In genomic region chr19:7348587-7349230, GRCh38 we compare ENCODE assay signal across 8 cellular contexts. TPM values are rescaled to one million over a fixed set of nuclear protein-coding genes. Genes with fewer than 3 reads are reported as not detected.
DNase-seq lines count a peak whose midpoint lies in the region; ATAC-seq and TF ChIP-seq lines count a peak whose summit lies in the region.

TSS of gene ARHGEF18 (plus strand) at chr19:7348937. CDS start at chr19:7362891, 13,954 bp downstream.

- TF ChIP-seq CTCF in body of pancreas (IDR thresholded peaks at IDR 0.05) = no peak
- no peak for TF ChIP-seq CTCF in tibial nerve (IDR thresholded peaks at IDR 0.05)

- TF ChIP-seq POLR2A in GM18505 (IDR thresholded peaks at IDR 0.05; ENCODE audit: borderline replicate concordance, extremely low read depth, insufficient read depth, insufficient read length) (peak; percentile 16), body of pancreas (IDR thresholded peaks at IDR 0.05) (no peak), tibial nerve (IDR thresholded peaks at IDR 0.05) (no peak)

- no peaks in the 10 kb centered on the region for H3K27me3 Mint-ChIP-seq in T-cell
- no peaks in the 10 kb centered on the region for H3K27me3 Mint-ChIP-seq in memory B cell

- peaks cover 30% of the 10 kb centered on the region for H3K36me3 Mint-ChIP-seq in T-cell
- peaks cover 28% of the 10 kb centered on the region for H3K36me3 Mint-ChIP-seq in memory B cell

- 63 to 66% methylated on average over 12 to 13 of the region's 13 CpGs for WGBS in body of pancreas, 2 donors
- 69 to 81% methylated on average over 13 of the region's 13 CpGs for WGBS in tibial nerve, 2 donors

- intact Hi-C loops in body of pancreas (cut with DNase I) = loop anchor here (5.0 kb wide), 1 partner anchor 241 kb away; no protein-coding TSS in a partner anchor

- H3K27ac ChIP-seq in body of pancreas = no peak within 1 kb of the TSS
- peak within 1 kb of the TSS in 1 of 4 donors; percentile 63 for H3K27ac ChIP-seq in tibial nerve

- CTCF ChIA-PET in T-cell (lab: Charles Lee) = no interaction called here

- POLR2A ChIA-PET in T-cell (lab: Charles Lee) = interaction anchor here (0.5 to 0.6 kb wide), 3 partner anchors 153 to 277 kb away, joined by 4 to 9 read pairs (median 7); no protein-coding TSS in a partner anchor

- H3K27ac Mint-ChIP-seq in T-cell (peak within 1 kb of the TSS; percentile 99), memory B cell (peak within 1 kb of the TSS; percentile 99)

- H3K27me3 ChIP-seq in body of pancreas = no peaks in the 10 kb centered on the region
- H3K27me3 ChIP-seq in tibial nerve = no peaks in the 10 kb centered on the region

- no peak within 1 kb of the TSS for H3K4me3 ChIP-seq in body of pancreas
- H3K4me3 ChIP-seq in tibial nerve = peak within 1 kb of the TSS in 1 of 4 donors; percentile 29

- no peak for ATAC-seq in GM18505 (IDR thresholded peaks at IDR 0.05; ENCODE audit: unreplicated experiment)
- peak; percentile 70 to 80 (median 74) for ATAC-seq in T-cell (replicated peaks in 1 of 4)
- ATAC-seq in body of pancreas = no peak
- peak; percentile 43 for ATAC-seq in memory B cell (ENCODE audit: low read depth)
- no peak for ATAC-seq in HG03439 (IDR thresholded peaks at IDR 0.05; ENCODE audit: unreplicated experiment)

- peaks cover 62 to 82% (median 77%) of the 10 kb centered on the region in 3 donors for H3K4me1 Mint-ChIP-seq in T-cell
- peaks cover 55% of the 10 kb centered on the region for H3K4me1 Mint-ChIP-seq in memory B cell

- DNase-seq in T-cell (peak; percentile 42 to 85 (median 66)), body of pancreas (peak in 1 of 4 donors; percentile 55), memory B cell (ENCODE audit: low spot score in 2 of 2) (peak; percentile 58 to 59), tibial nerve (ENCODE audit: low spot score in 2 of 2) (no peak), NCI-H2029 treated with DMSO at 0.1 percent for 48 hours (lab: John Stamatoyannopoulos, UW) (no peak), epidermal melanocyte (ENCODE audit: insufficient read length, low spot score) (no peak)

- peak in 1 of 2 donors; percentile 10 for TF ChIP-seq EP300 in tibial nerve (IDR thresholded peaks at IDR 0.05)

- H3K4me1 ChIP-seq in body of pancreas (no peaks in the 10 kb centered on the region), tibial nerve (no peaks in the 10 kb centered on the region)

- H3K4me3 Mint-ChIP-seq in T-cell (peak within 1 kb of the TSS; percentile 99 to 100 (median 99)), memory B cell (peak within 1 kb of the TSS; percentile 99)

- H3K9me3 Mint-ChIP-seq in T-cell = peaks cover 3 to 6% (median 3%) of the 10 kb centered on the region in 3 donors
- H3K9me3 Mint-ChIP-seq in memory B cell = peaks cover 2% of the 10 kb centered on the region

- H3K36me3 ChIP-seq in body of pancreas (replicated peaks in 1 of 2; ENCODE audit: insufficient read depth in 1 of 2, low read depth in 2 of 2) = no peaks in the 10 kb centered on the region
- no peaks in the 10 kb centered on the region for H3K36me3 ChIP-seq in tibial nerve

- H3K9me3 ChIP-seq in body of pancreas (no peaks in the 10 kb centered on the region), tibial nerve (peaks cover 0 to 12% (median 0%) of the 10 kb centered on the region in 4 donors)

RNA-seq across cellular contexts. Expression of gene ARHGEF18, which starts in this region (rescaled TPM):
- total RNA-seq in T-cell (100 to 1,000 TPM; 111 to 145 (median 126) TPM), body of pancreas (10 to 100 TPM; 30.0 to 51.6 TPM), tibial nerve (10 to 100 TPM; 19.9 to 58.5 (median 31.9) TPM)

Comparison
In these comparisons a context has a peak if more than half of its experiments do, and no peak if none do; other contexts are left out.
1. ATAC-seq: peak in T-cell (4 of 4) and memory B cell (single experiment); none in GM18505 (single experiment), body of pancreas (single experiment) and HG03439 (single experiment).
2. DNase-seq: peak in T-cell (34 of 34) and memory B cell (2 of 2); none in tibial nerve (0 of 2), NCI-H2029 treated with DMSO at 0.1 percent for 48 hours (single experiment) and epidermal melanocyte (single experiment).